Comparison of ENCODE assay signal across 8 cellular contexts in genomic region chr1:207321790-207322530, GRCh38. TPM values are rescaled to one million over a fixed set of nuclear protein-coding genes. Genes with fewer than 3 reads are reported as not detected.
DNase-seq lines count a peak whose midpoint lies in the region; ATAC-seq and TF ChIP-seq lines count a peak whose summit lies in the region.

No MANE protein-coding gene starts in this region.

- no peak for ATAC-seq in activated naive CD8-positive, alpha-beta T cell treated with anti-CD3 and anti-CD28 coated beads, Interleukin-2, amount 10 ng/mL, durations not matched to agents 7 days and 5 days (ENCODE audit: low read depth)

- H3K27ac ChIP-seq in right atrium auricular region = peak overlapping the region; percentile 94 to 96

- peaks cover 46% of the 10 kb centered on the region for H3K36me3 Mint-ChIP-seq in activated naive CD4-positive, alpha-beta T cell treated with anti-CD3 and anti-CD28 coated beads, Interleukin-2, amount 10 ng/mL, durations not matched to agents 7 days and 5 days
- peaks cover 35% of the 10 kb centered on the region for H3K36me3 Mint-ChIP-seq in activated naive CD8-positive, alpha-beta T cell treated with anti-CD3 and anti-CD28 coated beads, Interleukin-2, amount 10 ng/mL, durations not matched to agents 7 days and 5 days

- peaks cover 0 to 35% of the 10 kb centered on the region in 2 donors for H3K4me1 ChIP-seq in right atrium auricular region

- CTCF ChIA-PET in activated naive CD4-positive, alpha-beta T cell treated with anti-CD3 and anti-CD28 coated beads, Interleukin-2, amount 10 ng/mL, durations not matched to agents 7 days and 5 days (lab: Charles Lee) = interaction anchor here (0.6 to 3.9 kb wide), 14 partner anchors 9 to 547 kb away, joined by 3 to 35 read pairs (median 4); no protein-coding TSS in a partner anchor

- peaks cover 18% of the 10 kb centered on the region for H3K36me3 ChIP-seq in right atrium auricular region

- POLR2A ChIA-PET in activated naive CD8-positive, alpha-beta T cell treated with anti-CD3 and anti-CD28 coated beads, Interleukin-2, amount 10 ng/mL, durations not matched to agents 7 days and 5 days (lab: Charles Lee) = interaction anchor here (0.5 to 3.4 kb wide), 28 partner anchors 8 to 504 kb away, joined by 3 to 145 read pairs (median 4); partner anchors contain the start of gene C4BPB

- H3K27me3 ChIP-seq in right atrium auricular region = no peaks in the 10 kb centered on the region

- TF ChIP-seq CTCF in right atrium auricular region (IDR thresholded peaks at IDR 0.05) = peak in 1 of 2 donors; percentile 10
- no peak for TF ChIP-seq CTCF in retinal pigment epithelial cell (conservative IDR thresholded peaks at IDR 0.05; ENCODE audit: low read depth, low read length)

- peak overlapping the region; percentile 63 for H3K4me3 ChIP-seq in Jurkat, Clone E6-1 (ENCODE audit: low read length)
- H3K4me3 ChIP-seq in right atrium auricular region (peak overlapping the region; percentile 74 to 87), retinal pigment epithelial cell (ENCODE audit: low read length) (peak overlapping the region; percentile 86)

- no peaks in the 10 kb centered on the region for H3K9me3 Mint-ChIP-seq in activated naive CD4-positive, alpha-beta T cell treated with anti-CD3 and anti-CD28 coated beads, Interleukin-2, amount 10 ng/mL, durations not matched to agents 7 days and 5 days
- no peaks in the 10 kb centered on the region for H3K9me3 Mint-ChIP-seq in activated naive CD8-positive, alpha-beta T cell treated with anti-CD3 and anti-CD28 coated beads, Interleukin-2, amount 10 ng/mL, durations not matched to agents 7 days and 5 days

- H3K4me1 Mint-ChIP-seq in activated naive CD4-positive, alpha-beta T cell treated with anti-CD3 and anti-CD28 coated beads, Interleukin-2, amount 10 ng/mL, durations not matched to agents 7 days and 5 days = peaks cover 51% of the 10 kb centered on the region
- H3K4me1 Mint-ChIP-seq in activated naive CD8-positive, alpha-beta T cell treated with anti-CD3 and anti-CD28 coated beads, Interleukin-2, amount 10 ng/mL, durations not matched to agents 7 days and 5 days = peaks cover 28% of the 10 kb centered on the region

- peak overlapping the region; percentile 100 for H3K27ac Mint-ChIP-seq in activated naive CD4-positive, alpha-beta T cell treated with anti-CD3 and anti-CD28 coated beads, Interleukin-2, amount 10 ng/mL, durations not matched to agents 7 days and 5 days
- H3K27ac Mint-ChIP-seq in activated naive CD8-positive, alpha-beta T cell treated with anti-CD3 and anti-CD28 coated beads, Interleukin-2, amount 10 ng/mL, durations not matched to agents 7 days and 5 days = peak overlapping the region; percentile 99

- peak overlapping the region; percentile 96 for H3K4me3 Mint-ChIP-seq in activated naive CD4-positive, alpha-beta T cell treated with anti-CD3 and anti-CD28 coated beads, Interleukin-2, amount 10 ng/mL, durations not matched to agents 7 days and 5 days
- H3K4me3 Mint-ChIP-seq in activated naive CD8-positive, alpha-beta T cell treated with anti-CD3 and anti-CD28 coated beads, Interleukin-2, amount 10 ng/mL, durations not matched to agents 7 days and 5 days = peak overlapping the region; percentile 99

- no peak for DNase-seq in activated naive CD4-positive, alpha-beta T cell treated with anti-CD3 and anti-CD28 coated beads, Interleukin-2, amount 10 ng/mL, durations not matched to agents 7 days and 5 days
- DNase-seq in activated naive CD4-positive, alpha-beta T cell treated with Interleukin-2 at 50 U/mL for 16 hours = no peak
- DNase-seq in Jurkat, Clone E6-1 (ENCODE audit: low read depth, low spot score) = no peak
- no peak for DNase-seq in activated naive CD8-positive, alpha-beta T cell treated with anti-CD3 and anti-CD28 coated beads, Interleukin-2, amount 10 ng/mL, durations not matched to agents 7 days and 5 days
- DNase-seq in right atrium auricular region (ENCODE audit: low spot score) = no peak
- no peak for DNase-seq in retinal pigment epithelial cell (ENCODE audit: low read depth)
- no peak for DNase-seq in NCI-H2029 (lab: John Stamatoyannopoulos, UW)
- DNase-seq in stimulated activated CD4-positive, alpha-beta T cell treated with anti-CD3 and anti-CD28 coated beads, Interleukin-15, amount 100 ng/mL, for 24 hours = no peak

- peaks cover 7% of the 10 kb centered on the region for H3K27me3 Mint-ChIP-seq in activated naive CD4-positive, alpha-beta T cell treated with anti-CD3 and anti-CD28 coated beads, Interleukin-2, amount 10 ng/mL, durations not matched to agents 7 days and 5 days
- H3K27me3 Mint-ChIP-seq in activated naive CD8-positive, alpha-beta T cell treated with anti-CD3 and anti-CD28 coated beads, Interleukin-2, amount 10 ng/mL, durations not matched to agents 7 days and 5 days = no peaks in the 10 kb centered on the region

- no peaks in the 10 kb centered on the region for H3K9me3 ChIP-seq in right atrium auricular region

RNA-seq across cellular contexts. Expression of gene CD55, which starts 0.5 kb away (rescaled TPM):
- polyA plus RNA-seq in Jurkat, Clone E6-1 (2012; ENCODE audit: insufficient read depth, insufficient read length) = 10.5 TPM
- 10 to 100 TPM; 69.3 to 80.6 TPM for total RNA-seq in activated naive CD8-positive, alpha-beta T cell treated with anti-CD3 and anti-CD28 coated beads, Interleukin-2, amount 10 ng/mL, durations not matched to agents 7 days and 5 days
- total RNA-seq in right atrium auricular region = 100 to 1,000 TPM; 109 to 117 TPM
